8 cellular contexts compared by ENCODE assay signal in genomic region chr17:75487351-75488070, GRCh38. TPM values are rescaled to one million over a fixed set of nuclear protein-coding genes. Genes with fewer than 3 reads are reported as not detected.
DNase-seq lines count a peak whose midpoint lies in the region; ATAC-seq and TF ChIP-seq lines count a peak whose summit lies in the region.

No MANE protein-coding gene starts in this region.

- peaks cover 10 to 20% (median 14%) of the 10 kb centered on the region in 3 donors for H3K4me1 Mint-ChIP-seq in IgD-negative memory B cell
- H3K4me1 Mint-ChIP-seq in activated CD8-positive, alpha-beta memory T cell treated with anti-CD3 and anti-CD28 coated beads, Interleukin-2, amount 10 ng/mL, durations not matched to agents 7 days and 5 days = peaks cover 23% of the 10 kb centered on the region

- H3K36me3 Mint-ChIP-seq in IgD-negative memory B cell = no peaks in the 10 kb centered on the region
- H3K36me3 Mint-ChIP-seq in activated CD8-positive, alpha-beta memory T cell treated with anti-CD3 and anti-CD28 coated beads, Interleukin-2, amount 10 ng/mL, durations not matched to agents 7 days and 5 days = peaks cover 3% of the 10 kb centered on the region

- no peaks in the 10 kb centered on the region for H3K9me3 ChIP-seq in gastroesophageal sphincter

- H3K4me1 ChIP-seq in gastroesophageal sphincter = peaks cover 0 to 63% (median 22%) of the 10 kb centered on the region in 3 donors

- CTCF ChIA-PET in activated CD8-positive, alpha-beta memory T cell treated with anti-CD3 and anti-CD28 coated beads, Interleukin-2, amount 10 ng/mL, durations not matched to agents 7 days and 5 days (lab: Charles Lee) = interaction anchor here (1.1 to 2.2 kb wide), 8 partner anchors 25 to 262 kb away, joined by 3 to 10 read pairs (median 6); partner anchors contain the start of genes TMEM94 and TSEN54
- CTCF ChIA-PET in RWPE1 (lab: Yijun Ruan, JAX) = no interaction called here

- ATAC-seq in activated CD8-positive, alpha-beta memory T cell treated with anti-CD3 and anti-CD28 coated beads, Interleukin-2, amount 10 ng/mL, durations not matched to agents 7 days and 5 days = peak; percentile 90
- ATAC-seq in gastroesophageal sphincter (peak; percentile 36), HG03135 (IDR thresholded peaks at IDR 0.05; ENCODE audit: unreplicated experiment) (no peak)

- no peaks in the 10 kb centered on the region for H3K27me3 ChIP-seq in gastroesophageal sphincter

- TF ChIP-seq EP300 in gastroesophageal sphincter (IDR thresholded peaks at IDR 0.05) = no peak

- POLR2A ChIA-PET in RWPE1 (lab: Yijun Ruan, JAX; ENCODE audit: low non-redundant PET) = no interaction called here

- 53 to 60% methylated on average over 5 to 7 of the region's 12 CpGs for WGBS in gastroesophageal sphincter (ENCODE audit: low coverage in 1 of 2), 2 donors

- H3K36me3 ChIP-seq in gastroesophageal sphincter = peaks cover 0 to 49% of the 10 kb centered on the region in 2 donors

- no peaks in the 10 kb centered on the region for H3K9me3 Mint-ChIP-seq in IgD-negative memory B cell
- H3K9me3 Mint-ChIP-seq in activated CD8-positive, alpha-beta memory T cell treated with anti-CD3 and anti-CD28 coated beads, Interleukin-2, amount 10 ng/mL, durations not matched to agents 7 days and 5 days (ENCODE audit: low read depth) = no peaks in the 10 kb centered on the region

- peak overlapping the region; percentile 29 to 97 (median 94) for H3K27ac Mint-ChIP-seq in IgD-negative memory B cell
- peak overlapping the region; percentile 95 for H3K27ac Mint-ChIP-seq in activated CD8-positive, alpha-beta memory T cell treated with anti-CD3 and anti-CD28 coated beads, Interleukin-2, amount 10 ng/mL, durations not matched to agents 7 days and 5 days

- TF ChIP-seq CTCF in gastroesophageal sphincter (IDR thresholded peaks at IDR 0.05) (no peak), RWPE1 (conservative IDR thresholded peaks at IDR 0.05; ENCODE audit: low read depth) (no peak)

- H3K4me3 ChIP-seq in gastroesophageal sphincter = no peak overlapping the region

- peak overlapping the region; percentile 13 to 89 (median 52) for H3K4me3 Mint-ChIP-seq in IgD-negative memory B cell
- H3K4me3 Mint-ChIP-seq in activated CD8-positive, alpha-beta memory T cell treated with anti-CD3 and anti-CD28 coated beads, Interleukin-2, amount 10 ng/mL, durations not matched to agents 7 days and 5 days = peak overlapping the region; percentile 50

- peak; percentile 84 for DNase-seq in activated CD8-positive, alpha-beta memory T cell treated with anti-CD3 and anti-CD28 coated beads, Interleukin-2, amount 10 ng/mL, durations not matched to agents 7 days and 5 days
- DNase-seq in stimulated activated CD4-positive, alpha-beta T cell treated with anti-CD3 and anti-CD28 coated beads, Interleukin-4, amount 100 ng/mL, for 4 hours = peak; percentile 7 to 15
- DNase-seq in NCI-H524 treated with DMSO at 0.1 percent for 48 hours (lab: John Stamatoyannopoulos, UW) = no peak
- DNase-seq in RWPE1 (ENCODE audit: low spot score) = no peak
- no peak for DNase-seq in NCI-H226

- peaks cover 2% of the 10 kb centered on the region for H3K27me3 Mint-ChIP-seq in IgD-negative memory B cell
- no peaks in the 10 kb centered on the region for H3K27me3 Mint-ChIP-seq in activated CD8-positive, alpha-beta memory T cell treated with anti-CD3 and anti-CD28 coated beads, Interleukin-2, amount 10 ng/mL, durations not matched to agents 7 days and 5 days

- H3K27ac ChIP-seq in gastroesophageal sphincter (peak overlapping the region in 3 of 4 donors; percentile 16 to 23 (median 17)), RWPE1 (no peak overlapping the region)

- no peak for TF ChIP-seq POLR2A in gastroesophageal sphincter (IDR thresholded peaks at IDR 0.05)

RNA-seq across cellular contexts. Expression of gene CASKIN2, which starts 27.8 kb away (rescaled TPM):
- not detected for polyA plus RNA-seq in IgD-negative memory B cell
- 1 to 10 TPM; 2.3 to 4.5 TPM for total RNA-seq in activated CD8-positive, alpha-beta memory T cell treated with anti-CD3 and anti-CD28 coated beads, Interleukin-2, amount 10 ng/mL, durations not matched to agents 7 days and 5 days
- total RNA-seq in gastroesophageal sphincter = 10 to 100 TPM; 13.7 to 46.0 (median 15.6) TPM

RNA-seq across cellular contexts. Expression of gene TSEN54, which starts 28.8 kb away (rescaled TPM):
- polyA plus RNA-seq in IgD-negative memory B cell = 34.9 TPM
- total RNA-seq in activated CD8-positive, alpha-beta memory T cell treated with anti-CD3 and anti-CD28 coated beads, Interleukin-2, amount 10 ng/mL, durations not matched to agents 7 days and 5 days = 10 to 100 TPM; 92.0 to 97.7 TPM
- 10 to 100 TPM; 15.8 to 26.5 (median 17.1) TPM for total RNA-seq in gastroesophageal sphincter

RNA-seq across cellular contexts. Expression of gene TMEM94, which starts 31.1 kb away (rescaled TPM):
- polyA plus RNA-seq in IgD-negative memory B cell = 19.5 TPM
- total RNA-seq in activated CD8-positive, alpha-beta memory T cell treated with anti-CD3 and anti-CD28 coated beads, Interleukin-2, amount 10 ng/mL, durations not matched to agents 7 days and 5 days = 100 to 1,000 TPM in 1 of 2 experiments, 10 to 100 TPM in 1; 83.7 to 106 TPM
- 10 to 100 TPM; 31.0 to 50.3 (median 42.8) TPM for total RNA-seq in gastroesophageal sphincter

RNA-seq across cellular contexts. Expression of gene LLGL2, which starts 38.0 kb away (rescaled TPM):
- polyA plus RNA-seq in IgD-negative memory B cell = 21.8 TPM
- 10 to 100 TPM; 15.7 to 30.5 TPM for total RNA-seq in activated CD8-positive, alpha-beta memory T cell treated with anti-CD3 and anti-CD28 coated beads, Interleukin-2, amount 10 ng/mL, durations not matched to agents 7 days and 5 days
- total RNA-seq in gastroesophageal sphincter = 1 to 10 TPM; 2.3 to 7.9 (median 5.8) TPM

Comparison
In these comparisons a context has a peak if more than half of its experiments do, and no peak if none do; other contexts are left out.
1. DNase-seq: peak in activated CD8-positive, alpha-beta memory T cell treated with anti-CD3 and anti-CD28 coated beads, Interleukin-2, amount 10 ng/mL, durations not matched to agents 7 days and 5 days (single experiment) and stimulated activated CD4-positive, alpha-beta T cell treated with anti-CD3 and anti-CD28 coated beads, Interleukin-4, amount 100 ng/mL, for 4 hours (2 of 2); none in NCI-H524 treated with DMSO at 0.1 percent for 48 hours (single experiment), RWPE1 (single experiment) and NCI-H226 (single experiment).